ENCODE assay signal across 12 cellular contexts in genomic region chr1:94100129-94100784, GRCh38. TPM values are rescaled to one million over a fixed set of nuclear protein-coding genes. Genes with fewer than 3 reads are reported as not detected.
"Had no signal": no experiment of that assay in that cellular context is flagged by ENCODE, and none has a peak within 500 bp of the region (broad histone marks: within the 10 kb centered on the region; RNA-seq: fewer than 3 reads in every experiment).

No MANE protein-coding gene starts in this region.

- H3K4me3 ChIP-seq: ascending aorta, psoas muscle had no signal

- DNase-seq: activated naive CD4-positive, alpha-beta T cell; activated naive CD8-positive, alpha-beta T cell treated with anti-CD3 and anti-CD28 coated beads, Interleukin-2, amount 10 ng/mL, durations not matched to agents 7 days and 5 days; activated T-cell treated with anti-CD3 and anti-CD28 coated beads for 4 hours; effector memory CD8-positive, alpha-beta T cell; foreskin melanocyte; head of caudate nucleus; psoas muscle; stimulated activated CD4-positive, alpha-beta T cell treated with anti-CD3 and anti-CD28 coated beads, Interleukin-2, amount 100 ng/mL, for 48 hours had no signal

- ATAC-seq: effector memory CD8-positive, alpha-beta T cell; natural killer cell treated with Interleukin-12 subunit alpha and Interleukin-12 subunit beta and Interleukin-15 and Interleukin-18, amount 100 ng/mL, for 72 hours; psoas muscle; stimulated activated memory B cell treated with anti-CD40 and anti-IgM and Interleukin-4, amounts not matched to agents 10 μg/mL and 1 μg/mL and 100 μg/mL, for 72 hours had no signal

- H3K9me3 ChIP-seq: ascending aorta, psoas muscle had no signal

- H3K4me3 Mint-ChIP-seq: activated naive CD8-positive, alpha-beta T cell treated with anti-CD3 and anti-CD28 coated beads, Interleukin-2, amount 10 ng/mL, durations not matched to agents 7 days and 5 days; effector memory CD8-positive, alpha-beta T cell; natural killer cell treated with Interleukin-12 subunit alpha and Interleukin-12 subunit beta and Interleukin-15 and Interleukin-18, amount 100 ng/mL, for 72 hours; stimulated activated memory B cell treated with anti-CD40 and anti-IgM and Interleukin-4, amounts not matched to agents 10 μg/mL and 1 μg/mL and 100 μg/mL, for 72 hours; T-helper 2 cell treated with Interferon-gamma antibody and Interleukin-4, amounts not matched to agents 5 μg/mL and 100 μg/mL, for 36 hours had no signal

- H3K36me3 ChIP-seq: ascending aorta had no signal

- H3K27ac ChIP-seq: ascending aorta, psoas muscle had no signal

- H3K36me3 Mint-ChIP-seq: activated naive CD8-positive, alpha-beta T cell treated with anti-CD3 and anti-CD28 coated beads, Interleukin-2, amount 10 ng/mL, durations not matched to agents 7 days and 5 days; natural killer cell treated with Interleukin-12 subunit alpha and Interleukin-12 subunit beta and Interleukin-15 and Interleukin-18, amount 100 ng/mL, for 72 hours; stimulated activated memory B cell treated with anti-CD40 and anti-IgM and Interleukin-4, amounts not matched to agents 10 μg/mL and 1 μg/mL and 100 μg/mL, for 72 hours had no signal

- H3K27me3 ChIP-seq: ascending aorta had no signal

- H3K9me3 Mint-ChIP-seq: activated naive CD8-positive, alpha-beta T cell treated with anti-CD3 and anti-CD28 coated beads, Interleukin-2, amount 10 ng/mL, durations not matched to agents 7 days and 5 days; effector memory CD8-positive, alpha-beta T cell; natural killer cell treated with Interleukin-12 subunit alpha and Interleukin-12 subunit beta and Interleukin-15 and Interleukin-18, amount 100 ng/mL, for 72 hours; stimulated activated memory B cell treated with anti-CD40 and anti-IgM and Interleukin-4, amounts not matched to agents 10 μg/mL and 1 μg/mL and 100 μg/mL, for 72 hours; T-helper 2 cell treated with Interferon-gamma antibody and Interleukin-4, amounts not matched to agents 5 μg/mL and 100 μg/mL, for 36 hours had no signal

- H3K27ac Mint-ChIP-seq: activated naive CD8-positive, alpha-beta T cell treated with anti-CD3 and anti-CD28 coated beads, Interleukin-2, amount 10 ng/mL, durations not matched to agents 7 days and 5 days; effector memory CD8-positive, alpha-beta T cell; natural killer cell treated with Interleukin-12 subunit alpha and Interleukin-12 subunit beta and Interleukin-15 and Interleukin-18, amount 100 ng/mL, for 72 hours; stimulated activated memory B cell treated with anti-CD40 and anti-IgM and Interleukin-4, amounts not matched to agents 10 μg/mL and 1 μg/mL and 100 μg/mL, for 72 hours; T-helper 2 cell treated with Interferon-gamma antibody and Interleukin-4, amounts not matched to agents 5 μg/mL and 100 μg/mL, for 36 hours had no signal

RNA-seq across cellular contexts. Expression of gene ABCA4, which starts 20.7 kb away (rescaled TPM):
- total RNA-seq: activated naive CD8-positive, alpha-beta T cell treated with anti-CD3 and anti-CD28 coated beads, Interleukin-2, amount 10 ng/mL, durations not matched to agents 7 days and 5 days; ascending aorta; natural killer cell treated with Interleukin-12 subunit alpha and Interleukin-12 subunit beta and Interleukin-15 and Interleukin-18, amount 100 ng/mL, for 72 hours had no signal
